ENCODE assay signal across 9 cellular contexts in the genomic region with DNA sequence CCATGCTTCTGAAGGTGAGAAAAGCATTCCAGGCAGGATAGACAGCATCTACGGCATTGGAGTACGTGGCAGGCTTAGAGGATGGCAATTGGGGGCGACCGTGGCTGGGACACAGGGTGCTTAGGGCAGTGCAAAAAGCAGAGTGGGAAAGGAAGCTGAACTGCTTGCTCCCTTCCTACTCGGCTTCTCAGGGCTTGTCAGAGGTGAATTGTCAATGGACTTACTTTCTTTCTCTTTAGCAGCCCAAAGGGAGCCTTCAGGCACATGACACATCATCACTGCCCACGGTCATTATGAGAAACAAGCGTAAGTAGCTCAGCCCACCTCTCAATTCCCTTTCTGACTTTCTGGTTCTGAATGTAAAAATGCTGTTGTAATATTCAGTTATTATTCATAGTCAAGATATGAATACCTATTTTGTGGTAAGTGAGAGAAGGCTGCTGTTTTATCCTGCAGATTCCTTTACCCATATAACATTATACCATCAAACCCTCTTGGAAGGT.
A peak's percentile ranks its signal among the peaks of the same experiment; 100 is the strongest.
DNase-seq lines count a peak whose midpoint lies in the region; ATAC-seq lines count a peak whose summit lies in the region.
"Had no signal": no experiment of that assay in that cellular context is flagged by ENCODE, and none has a peak within 500 bp of the region (broad histone marks: within the 10 kb centered on the region; RNA-seq: fewer than 3 reads in every experiment).

No MANE protein-coding gene starts in this region.

- H3K4me3 Mint-ChIP-seq in activated T-cell treated with anti-CD3 and anti-CD28 coated beads, Interleukin-2, amount 50 U/mL, for 24 hours = peak overlapping the region; percentile 73

- no peaks in the 10 kb centered on the region for H3K27me3 Mint-ChIP-seq in activated T-cell treated with anti-CD3 and anti-CD28 coated beads, Interleukin-2, amount 50 U/mL, for 24 hours

- ATAC-seq in GM21526 (IDR thresholded peaks at IDR 0.05; ENCODE audit: low FRiP score, unreplicated experiment) = peak; percentile 51
- ATAC-seq in HG03460 (IDR thresholded peaks at IDR 0.05; ENCODE audit: unreplicated experiment) = peak; percentile 40

- H3K9me3 Mint-ChIP-seq in activated T-cell treated with anti-CD3 and anti-CD28 coated beads, Interleukin-2, amount 50 U/mL, for 24 hours = no peaks in the 10 kb centered on the region

- H3K27ac Mint-ChIP-seq in activated T-cell treated with anti-CD3 and anti-CD28 coated beads, Interleukin-2, amount 50 U/mL, for 24 hours = peak overlapping the region; percentile 99

- peaks cover 80% of the 10 kb centered on the region for H3K4me1 Mint-ChIP-seq in activated T-cell treated with anti-CD3 and anti-CD28 coated beads, Interleukin-2, amount 50 U/mL, for 24 hours (ENCODE audit: low read depth)

- H3K36me3 Mint-ChIP-seq in activated T-cell treated with anti-CD3 and anti-CD28 coated beads, Interleukin-2, amount 50 U/mL, for 24 hours (ENCODE audit: low read depth) = peaks cover 90% of the 10 kb centered on the region

- no peak for DNase-seq in activated T-cell treated with anti-CD3 and anti-CD28 coated beads, Interleukin-2, amount 50 U/mL, for 24 hours
- no peak for DNase-seq in activated T-cell treated with anti-CD3 and anti-CD28 coated beads, Interleukin-2, amount 50 U/mL, for 1 hour
- peak; percentile 16 for DNase-seq in stimulated activated CD4-positive, alpha-beta T cell treated with anti-CD3 and anti-CD28 coated beads, Interleukin-4, amount 100 ng/mL, for 1 hour
- no peak for DNase-seq in kidney tubule cell (ENCODE audit: low spot score)
- DNase-seq in GF-D8 (lab: John Stamatoyannopoulos, UW) = no peak
- DNase-seq in COLO668 (lab: John Stamatoyannopoulos, UW; ENCODE audit: unreplicated experiment) = no peak
- DNase-seq: tibial artery had no signal
